24 cellular contexts compared by ENCODE assay signal in the genomic region with DNA sequence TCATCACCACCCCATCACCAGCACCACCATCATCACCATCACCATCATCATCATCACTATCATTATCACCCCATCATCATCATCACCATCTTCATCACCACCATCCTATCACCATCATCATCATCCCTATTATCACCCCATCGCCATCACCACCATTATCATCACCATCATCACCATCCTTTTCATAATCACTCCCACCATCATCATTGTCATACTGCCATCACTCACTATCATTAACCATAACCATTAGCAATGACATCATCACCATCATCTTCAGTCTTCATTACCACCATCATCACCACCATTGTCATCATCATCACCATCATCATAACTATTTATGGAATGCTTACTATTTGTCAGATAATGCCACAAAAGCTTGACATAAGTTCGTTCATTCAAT. TPM values are rescaled to one million over a fixed set of nuclear protein-coding genes. Genes with fewer than 3 reads are reported as not detected.
"Had no signal": no experiment of that assay in that cellular context is flagged by ENCODE, and none has a peak within 500 bp of the region (broad histone marks: within the 10 kb centered on the region; RNA-seq: fewer than 3 reads in every experiment).

No MANE protein-coding gene starts in this region.

- H3K4me3 Mint-ChIP-seq: effector memory CD8-positive, alpha-beta T cell; naive thymus-derived CD8-positive, alpha-beta T cell; nephron progenitor cell; stimulated activated effector memory CD8-positive, alpha-beta T cell treated with anti-CD3 and anti-CD28 coated beads, Interleukin-12 subunit alpha, Interleukin-12 subunit beta, amount 100 ng/mL, for 72 hours had no signal

- H3K9me3 Mint-ChIP-seq: effector memory CD8-positive, alpha-beta T cell; nephron progenitor cell; stimulated activated effector memory CD8-positive, alpha-beta T cell treated with anti-CD3 and anti-CD28 coated beads, Interleukin-12 subunit alpha, Interleukin-12 subunit beta, amount 100 ng/mL, for 72 hours had no signal

- H3K27ac ChIP-seq: epithelial cell of prostate, gastrocnemius medialis, lower lobe of right lung, prostate gland, right atrium auricular region, sigmoid colon, stomach, thoracic aorta, tibial nerve, upper lobe of left lung had no signal

- H3K4me1 Mint-ChIP-seq: naive thymus-derived CD8-positive, alpha-beta T cell; nephron progenitor cell; stimulated activated effector memory CD8-positive, alpha-beta T cell treated with anti-CD3 and anti-CD28 coated beads, Interleukin-12 subunit alpha, Interleukin-12 subunit beta, amount 100 ng/mL, for 72 hours had no signal

- ATAC-seq: effector memory CD8-positive, alpha-beta T cell; esophagus mucosa; gastrocnemius medialis; left ventricle myocardium superior; lower lobe of right lung; naive thymus-derived CD8-positive, alpha-beta T cell; stimulated activated effector memory CD8-positive, alpha-beta T cell treated with anti-CD3 and anti-CD28 coated beads, Interleukin-12 subunit alpha, Interleukin-12 subunit beta, amount 100 ng/mL, for 72 hours had no signal

- DNase-seq: cortex of kidney; effector memory CD8-positive, alpha-beta T cell; foreskin fibroblast; gastrocnemius medialis; left ventricle myocardium superior; lower lobe of right lung; naive thymus-derived CD8-positive, alpha-beta T cell; nephron progenitor cell; sigmoid colon; stimulated activated CD4-positive, alpha-beta T cell treated with anti-CD3 and anti-CD28 coated beads, Interleukin-2, amount 100 ng/mL, for 24 hours; stimulated activated CD4-positive, alpha-beta T cell treated with anti-CD3 and anti-CD28 coated beads, Interleukin-4, amount 100 ng/mL, for 24 hours; stimulated activated naive CD4-positive, alpha-beta T cell treated with Interleukin-2 at 50 U/mL for 16 hours; stomach; upper lobe of left lung had no signal

- H3K4me3 ChIP-seq: gastrocnemius medialis, lower lobe of right lung, prostate gland, right atrium auricular region, sigmoid colon, stomach, thoracic aorta, tibial nerve, upper lobe of left lung had no signal

- H3K9me3 ChIP-seq: gastrocnemius medialis, lower lobe of right lung, prostate gland, right atrium auricular region, sigmoid colon, stomach, thoracic aorta, tibial nerve, upper lobe of left lung had no signal

- H3K27ac Mint-ChIP-seq: effector memory CD8-positive, alpha-beta T cell; naive thymus-derived CD8-positive, alpha-beta T cell; nephron progenitor cell; stimulated activated effector memory CD8-positive, alpha-beta T cell treated with anti-CD3 and anti-CD28 coated beads, Interleukin-12 subunit alpha, Interleukin-12 subunit beta, amount 100 ng/mL, for 72 hours had no signal

- H3K27me3 ChIP-seq: gastrocnemius medialis, right atrium auricular region, tibial nerve, upper lobe of left lung had no signal

- FAIRE-seq: endometrium, keratinocyte had no signal

- H3K4me1 ChIP-seq: gastrocnemius medialis, lower lobe of right lung, prostate gland, right atrium auricular region, sigmoid colon, stomach, tibial nerve, upper lobe of left lung had no signal

- H3K36me3 Mint-ChIP-seq: naive thymus-derived CD8-positive, alpha-beta T cell; stimulated activated effector memory CD8-positive, alpha-beta T cell treated with anti-CD3 and anti-CD28 coated beads, Interleukin-12 subunit alpha, Interleukin-12 subunit beta, amount 100 ng/mL, for 72 hours had no signal

- H3K36me3 ChIP-seq: gastrocnemius medialis, lower lobe of right lung, prostate gland, right atrium auricular region, sigmoid colon, stomach, thoracic aorta, tibial nerve, upper lobe of left lung had no signal

RNA-seq across cellular contexts. Expression of a gene that starts 35.7 kb away (rescaled TPM):
- total RNA-seq: naive thymus-derived CD8-positive, alpha-beta T cell; subcutaneous adipose tissue had no signal
- polyA plus RNA-seq: naive thymus-derived CD8-positive, alpha-beta T cell had no signal
